Comparison of ENCODE assay signal across 12 cellular contexts in the genomic region with DNA sequence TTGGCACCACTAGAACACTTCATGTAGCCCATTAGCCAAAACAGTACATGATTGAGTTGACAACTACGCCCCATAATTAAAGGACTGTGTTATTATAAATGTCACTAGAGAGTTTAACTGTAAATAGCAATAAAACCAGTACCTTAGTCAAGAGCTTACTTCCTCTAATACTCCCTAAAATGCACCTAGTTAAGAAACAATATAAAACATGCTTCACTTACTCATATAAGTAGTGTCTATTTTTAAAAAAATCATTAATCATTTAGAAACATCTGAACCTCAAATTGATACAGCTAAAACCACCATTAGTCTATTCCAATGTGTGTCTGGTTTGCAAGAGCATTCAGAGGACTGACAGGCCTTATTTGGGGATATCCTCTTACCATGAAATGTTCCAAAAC. TPM values are rescaled to one million over a fixed set of nuclear protein-coding genes. Genes with fewer than 3 reads are reported as not detected.
DNase-seq lines count a peak whose midpoint lies in the region; ATAC-seq and TF ChIP-seq lines count a peak whose summit lies in the region.
"Had no signal": no experiment of that assay in that cellular context is flagged by ENCODE, and none has a peak within 500 bp of the region (broad histone marks: within the 10 kb centered on the region; RNA-seq: fewer than 3 reads in every experiment).

No MANE protein-coding gene starts in this region.

- H3K9ac ChIP-seq in Karpas-422 (ENCODE audit: low read length), result no peak overlapping the region
- no peak overlapping the region for H3K9ac ChIP-seq in subcutaneous abdominal adipose tissue (ENCODE audit: low read length in 5 of 5)

- peaks cover 53% of the 10 kb centered on the region for H3K4me1 ChIP-seq in Karpas-422 (ENCODE audit: low read length)
- peaks cover 0 to 26% (median 3%) of the 10 kb centered on the region in 5 donors for H3K4me1 ChIP-seq in subcutaneous abdominal adipose tissue (ENCODE audit: control insufficient read depth in 5 of 5, insufficient read depth in 5 of 5, low read length in 5 of 5)
- no peaks in the 10 kb centered on the region for H3K4me1 ChIP-seq in osteoblast (ENCODE audit: insufficient read depth, low read length)

- no peaks in the 10 kb centered on the region for H3K9me3 ChIP-seq in Karpas-422 (ENCODE audit: low read length)
- no peaks in the 10 kb centered on the region for H3K9me3 ChIP-seq in subcutaneous abdominal adipose tissue (ENCODE audit: control insufficient read depth in 5 of 5, low read length in 5 of 5)
- no peaks in the 10 kb centered on the region for H3K9me3 ChIP-seq in osteoblast (ENCODE audit: low read depth, low read length)
- H3K9me3 ChIP-seq: adrenal gland, sigmoid colon had no signal

- H3K4me1 Mint-ChIP-seq in activated T-cell treated with anti-CD3 and anti-CD28 coated beads, Interleukin-2, amount 50 U/mL, for 72 hours (ENCODE audit: low read depth), result peaks cover 67% of the 10 kb centered on the region
- peaks cover 35% of the 10 kb centered on the region for H3K4me1 Mint-ChIP-seq in activated T-helper 17 cell treated with anti-CD3 and anti-CD28 coated beads, Interleukin-2, amount 50 U/mL, for 72 hours

- H4K20me1 ChIP-seq in Karpas-422 (ENCODE audit: insufficient read depth, low read depth, low read length) (peaks cover 11% of the 10 kb centered on the region), osteoblast (ENCODE audit: insufficient read depth, low read length) (peaks cover 55% of the 10 kb centered on the region)

- no peaks in the 10 kb centered on the region for H3K27me3 Mint-ChIP-seq in activated T-cell treated with anti-CD3 and anti-CD28 coated beads, Interleukin-2, amount 50 U/mL, for 72 hours (ENCODE audit: low read depth)
- H3K27me3 Mint-ChIP-seq in activated T-helper 17 cell treated with anti-CD3 and anti-CD28 coated beads, Interleukin-2, amount 50 U/mL, for 72 hours, result no peaks in the 10 kb centered on the region

- no peaks in the 10 kb centered on the region for H3K9me2 ChIP-seq in Karpas-422 (replicated peaks; ENCODE audit: insufficient read depth, low read length)

- H3K4me3 ChIP-seq in Karpas-422 (ENCODE audit: low read length) (peak overlapping the region; percentile 14; the same call in 1 of the 2 replicates), subcutaneous abdominal adipose tissue (ENCODE audit: low read depth in 1 of 5, low read length in 5 of 5) (no peak overlapping the region), osteoblast (ENCODE audit: insufficient read depth, low read length) (no peak overlapping the region)
- H3K4me3 ChIP-seq: adrenal gland, sigmoid colon had no signal

- H3K36me3 Mint-ChIP-seq in activated T-cell treated with anti-CD3 and anti-CD28 coated beads, Interleukin-2, amount 50 U/mL, for 72 hours (ENCODE audit: insufficient read depth in 2 of 2), result peaks cover 13 to 63% of the 10 kb centered on the region in 2 donors
- peaks cover 100% of the 10 kb centered on the region for H3K36me3 Mint-ChIP-seq in activated T-helper 17 cell treated with anti-CD3 and anti-CD28 coated beads, Interleukin-2, amount 50 U/mL, for 72 hours (ENCODE audit: low read depth)

- H3K27me3 ChIP-seq in Karpas-422 (ENCODE audit: low read length) (no peaks in the 10 kb centered on the region), subcutaneous abdominal adipose tissue (ENCODE audit: control insufficient read depth in 5 of 5, insufficient read depth in 4 of 5, low read length in 5 of 5) (no peaks in the 10 kb centered on the region), osteoblast (ENCODE audit: insufficient read depth, low read length) (no peaks in the 10 kb centered on the region)
- H3K27me3 ChIP-seq: adrenal gland, sigmoid colon had no signal

- DNase-seq in activated T-cell treated with anti-CD3 and anti-CD28 coated beads, Interleukin-2, amount 50 U/mL, for 72 hours, result no peak
- DNase-seq in activated T-cell treated with anti-CD3 and anti-CD28 coated beads, Interleukin-2, amount 50 U/mL, for 1 hour, result no peak
- DNase-seq in Karpas-422, result peak; percentile 82
- DNase-seq in posterior cingulate gyrus, result no peak
- no peak for DNase-seq in osteoblast (ENCODE audit: insufficient read length, low spot score, missing footprints)
- DNase-seq in HuH-7.5 (ENCODE audit: low spot score), result no peak
- DNase-seq: adrenal gland, NCI-H187 treated with DMSO at 0.1 percent for 48 hours, RPMI8226, sigmoid colon had no signal

- H3K36me3 ChIP-seq in Karpas-422 (ENCODE audit: insufficient read depth, low read length), result peaks cover 70% of the 10 kb centered on the region
- H3K36me3 ChIP-seq in subcutaneous abdominal adipose tissue (ENCODE audit: control insufficient read depth in 5 of 5, insufficient read depth in 5 of 5, low read length in 5 of 5), result peaks cover 20 to 58% (median 40%) of the 10 kb centered on the region in 5 donors
- peaks cover 84% of the 10 kb centered on the region for H3K36me3 ChIP-seq in osteoblast (ENCODE audit: insufficient read depth, low read length)

- peak overlapping the region; percentile 52 for H3K27ac Mint-ChIP-seq in activated T-cell treated with anti-CD3 and anti-CD28 coated beads, Interleukin-2, amount 50 U/mL, for 72 hours
- peak overlapping the region; percentile 78 for H3K27ac Mint-ChIP-seq in activated T-helper 17 cell treated with anti-CD3 and anti-CD28 coated beads, Interleukin-2, amount 50 U/mL, for 72 hours

- no peaks in the 10 kb centered on the region for H3K9me3 Mint-ChIP-seq in activated T-cell treated with anti-CD3 and anti-CD28 coated beads, Interleukin-2, amount 50 U/mL, for 72 hours
- no peaks in the 10 kb centered on the region for H3K9me3 Mint-ChIP-seq in activated T-helper 17 cell treated with anti-CD3 and anti-CD28 coated beads, Interleukin-2, amount 50 U/mL, for 72 hours

- intact Hi-C loops in posterior cingulate gyrus (cut with DNase I), result no loop called here

- ATAC-seq in activated T-cell treated with anti-CD3 and anti-CD28 coated beads, Interleukin-2, amount 50 U/mL, for 72 hours (replicated peaks in 1 of 2), result peak; percentile 69
- peak; percentile 81 for ATAC-seq in activated T-helper 17 cell treated with anti-CD3 and anti-CD28 coated beads, Interleukin-2, amount 50 U/mL, for 72 hours (replicated peaks)

- H2AFZ ChIP-seq in Karpas-422 (ENCODE audit: low read length) (no peak overlapping the region), osteoblast (ENCODE audit: low read length) (no peak overlapping the region)

- H3K27ac ChIP-seq in Karpas-422 (ENCODE audit: low read length) (peak overlapping the region; percentile 64), subcutaneous abdominal adipose tissue (ENCODE audit: low read depth, low read length) (peak overlapping the region; percentile 57), osteoblast (ENCODE audit: low read depth, low read length) (no peak overlapping the region)
- H3K27ac ChIP-seq: adrenal gland, sigmoid colon had no signal

- H3K4me2 ChIP-seq in Karpas-422 (ENCODE audit: low read depth, low read length, poor library complexity, severe bottlenecking), result peak overlapping the region; percentile 50
- H3K4me2 ChIP-seq in osteoblast (ENCODE audit: insufficient read depth, low read length), result no peak overlapping the region

- H3K79me2 ChIP-seq in Karpas-422 (ENCODE audit: low read length) (peaks cover 83% of the 10 kb centered on the region), osteoblast (ENCODE audit: insufficient read depth, low read length) (peaks cover 93% of the 10 kb centered on the region)

- no peak for TF ChIP-seq CTCF in osteoblast (IDR thresholded peaks at IDR 0.05; ENCODE audit: extremely low read depth, low read depth, low read length)

- peak overlapping the region; percentile 35 to 65 for H3K4me3 Mint-ChIP-seq in activated T-cell treated with anti-CD3 and anti-CD28 coated beads, Interleukin-2, amount 50 U/mL, for 72 hours
- peak overlapping the region; percentile 35 for H3K4me3 Mint-ChIP-seq in activated T-helper 17 cell treated with anti-CD3 and anti-CD28 coated beads, Interleukin-2, amount 50 U/mL, for 72 hours

RNA-seq across cellular contexts. Expression of a gene that starts 25.3 kb away (rescaled TPM):
- total RNA-seq in activated T-cell treated with anti-CD3 and anti-CD28 coated beads, Interleukin-2, amount 50 U/mL, for 72 hours, result 100 to 1,000 TPM; 437 to 541 TPM
- 215 and 401 TPM in 2 replicates for total RNA-seq in Karpas-422 (2014; rRNA removed; shearing (Covaris generic); ENCODE audit: low replicate concordance)
- total RNA-seq in activated T-helper 17 cell treated with anti-CD3 and anti-CD28 coated beads, Interleukin-2, amount 50 U/mL, for 72 hours, result 100 to 1,000 TPM; 285 to 351 TPM
- 539 and 568 TPM in 2 replicates for total RNA-seq in osteoblast
